In the genomic region with DNA sequence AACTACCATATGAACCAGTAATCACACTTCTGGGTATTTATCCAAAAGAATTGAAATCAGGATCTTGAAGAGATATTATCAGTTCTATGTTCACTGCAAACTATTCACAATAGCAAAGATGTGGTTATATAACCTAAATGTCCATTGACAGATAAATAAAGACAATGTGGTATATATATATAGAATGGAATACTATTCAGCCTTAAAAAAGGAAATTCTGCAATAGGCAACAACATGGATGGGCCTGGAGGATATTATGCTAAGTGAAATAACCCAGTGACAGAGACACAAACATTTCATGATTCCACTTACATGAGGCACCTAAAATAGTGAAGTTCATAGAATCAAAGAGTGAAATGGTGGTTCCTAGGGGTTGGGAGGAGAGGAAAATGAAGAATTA, we compare ENCODE assay signal across 34 cellular contexts.
"Had no signal": no experiment of that assay in that cellular context is flagged by ENCODE, and none has a peak within 500 bp of the region (broad histone marks: within the 10 kb centered on the region; RNA-seq: fewer than 3 reads in every experiment).

No MANE protein-coding gene starts in this region.

- H3K4me3 ChIP-seq: MG63 had no signal

- H3K36me3 ChIP-seq: MG63 had no signal

- H3K4me2 ChIP-seq: KMS-11 had no signal

- H3K9ac ChIP-seq: KMS-11 had no signal

- H3K27ac ChIP-seq: KMS-11 had no signal

- DNase-seq: Karpas-422, Kasumi-1, MG63, MM.1S, MV-4-11, NCI-H1048, NCI-H1092, NCI-H1092 treated with DMSO at 0.1 percent for 48 hours, NCI-H1105, NCI-H1105 treated with DMSO at 0.1 percent for 48 hours, NCI-H1417, NCI-H1417 treated with DMSO at 0.1 percent for 48 hours, NCI-H1436, NCI-H1436 treated with DMSO at 0.1 percent for 48 hours, NCI-H146, NCI-H1694, NCI-H1694 treated with DMSO at 0.1 percent for 48 hours, NCI-H187, NCI-H187 treated with DMSO at 0.1 percent for 48 hours, NCI-H1930, NCI-H2029, NCI-H2029 treated with DMSO at 0.1 percent for 48 hours, NCI-H2081, NCI-H2081 treated with DMSO at 0.1 percent for 48 hours, NCI-H2107, NCI-H2171, NCI-H2171 treated with DMSO at 0.1 percent for 48 hours, NCI-H2227 treated with DMSO at 0.1 percent for 48 hours, NCI-H226, NCI-H345, NCI-H446, NCI-H446 treated with DMSO at 0.1 percent for 48 hours, NCI-H510A had no signal

- H3K9me3 ChIP-seq: MG63 had no signal
